In the genomic region with DNA sequence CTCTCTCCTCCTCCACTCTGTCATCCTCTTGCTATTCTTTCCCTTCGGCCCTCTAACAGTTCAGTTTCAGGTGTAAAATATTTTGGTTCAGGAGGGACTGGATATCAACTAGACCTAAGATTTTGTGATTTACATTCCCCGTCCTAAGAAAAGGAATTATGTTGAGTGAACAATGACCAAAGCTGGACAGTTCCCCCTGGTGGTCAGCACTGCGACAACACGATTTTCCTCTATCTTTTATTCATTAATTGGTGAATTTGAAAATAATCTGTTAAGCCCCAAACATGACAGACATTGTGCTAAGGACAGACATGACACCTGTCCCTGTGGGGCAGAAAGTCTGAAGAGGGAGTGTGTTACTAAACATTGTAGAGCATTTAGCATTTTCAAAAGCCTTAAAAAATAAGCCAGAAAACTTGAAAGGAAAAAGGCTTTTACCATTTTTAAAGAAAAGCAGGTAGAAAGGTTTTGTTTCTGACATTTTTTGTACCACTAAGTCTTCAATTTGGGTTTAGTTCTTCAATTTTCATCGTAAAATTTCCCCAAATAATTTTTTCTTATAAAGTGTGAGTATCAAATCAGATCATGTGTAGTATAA, we compare ENCODE assay signal across 8 cellular contexts. TPM values are rescaled to one million over a fixed set of nuclear protein-coding genes. Genes with fewer than 3 reads are reported as not detected.
DNase-seq lines count a peak whose midpoint lies in the region; ATAC-seq, FAIRE-seq and TF ChIP-seq lines count a peak whose summit lies in the region.

No MANE protein-coding gene starts in this region.

- H3K4me3 Mint-ChIP-seq in astrocyte (ENCODE audit: unreplicated experiment), result no peak overlapping the region
- no peak overlapping the region for H3K4me3 Mint-ChIP-seq in activated CD4-positive, alpha-beta T cell treated with anti-CD3 and anti-CD28 coated beads, Interleukin-2, amount 10 ng/mL, durations not matched to agents 7 days and 5 days

- H4K20me1 ChIP-seq in astrocyte (ENCODE audit: insufficient read depth, low read length), result no peaks in the 10 kb centered on the region

- H3K4me3 ChIP-seq in astrocyte (ENCODE audit: insufficient read depth, low read depth, low read length) (no peak overlapping the region), upper lobe of left lung (no peak overlapping the region)

- 25 to 33% methylated on average over 5 of the region's 5 CpGs for whole genome bisulfite sequencing in upper lobe of left lung, 2 donors

- H3K4me1 ChIP-seq in astrocyte (ENCODE audit: insufficient read depth, low read length) (no peaks in the 10 kb centered on the region), upper lobe of left lung (peaks cover 0 to 3% (median 0%) of the 10 kb centered on the region in 4 donors)

- no peak overlapping the region for H2AFZ ChIP-seq in astrocyte (ENCODE audit: low read depth, low read length)

- no peak overlapping the region for H3K27ac Mint-ChIP-seq in astrocyte (ENCODE audit: unreplicated experiment)
- H3K27ac Mint-ChIP-seq in activated CD4-positive, alpha-beta T cell treated with anti-CD3 and anti-CD28 coated beads, Interleukin-2, amount 10 ng/mL, durations not matched to agents 7 days and 5 days, result no peak overlapping the region

- POLR2A ChIA-PET in activated CD4-positive, alpha-beta T cell treated with anti-CD3 and anti-CD28 coated beads, Interleukin-2, amount 10 ng/mL, durations not matched to agents 7 days and 5 days (lab: Charles Lee), result no interaction called here

- H3K9me3 ChIP-seq in astrocyte (ENCODE audit: insufficient read depth, low read depth, low read length), result no peaks in the 10 kb centered on the region
- H3K9me3 ChIP-seq in upper lobe of left lung, result no peaks in the 10 kb centered on the region

- CTCF ChIA-PET in activated CD4-positive, alpha-beta T cell treated with anti-CD3 and anti-CD28 coated beads, Interleukin-2, amount 10 ng/mL, durations not matched to agents 7 days and 5 days (lab: Charles Lee), result no interaction called here

- H3K4me1 Mint-ChIP-seq in astrocyte (ENCODE audit: low read depth, unreplicated experiment), result no peaks in the 10 kb centered on the region
- H3K4me1 Mint-ChIP-seq in activated CD4-positive, alpha-beta T cell treated with anti-CD3 and anti-CD28 coated beads, Interleukin-2, amount 10 ng/mL, durations not matched to agents 7 days and 5 days, result peaks cover 6% of the 10 kb centered on the region

- no peaks in the 10 kb centered on the region for H3K27me3 Mint-ChIP-seq in astrocyte (ENCODE audit: low read depth, unreplicated experiment)
- no peaks in the 10 kb centered on the region for H3K27me3 Mint-ChIP-seq in activated CD4-positive, alpha-beta T cell treated with anti-CD3 and anti-CD28 coated beads, Interleukin-2, amount 10 ng/mL, durations not matched to agents 7 days and 5 days

- H3K4me2 ChIP-seq in astrocyte (ENCODE audit: low read length), result no peak overlapping the region

- H3K27ac ChIP-seq in astrocyte (ENCODE audit: low read depth, low read length) (no peak overlapping the region), upper lobe of left lung (no peak overlapping the region)

- peaks cover 10% of the 10 kb centered on the region for H3K36me3 Mint-ChIP-seq in astrocyte (ENCODE audit: low read depth, unreplicated experiment)
- H3K36me3 Mint-ChIP-seq in activated CD4-positive, alpha-beta T cell treated with anti-CD3 and anti-CD28 coated beads, Interleukin-2, amount 10 ng/mL, durations not matched to agents 7 days and 5 days (ENCODE audit: low read depth), result no peaks in the 10 kb centered on the region

- TF ChIP-seq CTCF in astrocyte (IDR thresholded peaks at IDR 0.05; ENCODE audit: insufficient read depth, low read depth, low read length), result peak; percentile 91
- TF ChIP-seq CTCF in upper lobe of left lung (IDR thresholded peaks at IDR 0.05), result peak; percentile 33 to 67 (median 62)

- FAIRE-seq in astrocyte (lab: Jason Lieb, UNC), result peak; percentile 86

- H3K36me3 ChIP-seq in astrocyte (ENCODE audit: insufficient read depth, low read length) (no peaks in the 10 kb centered on the region), upper lobe of left lung (peaks cover 0 to 6% (median 0%) of the 10 kb centered on the region in 4 donors)

- peak in 1 of 2 donors; percentile 57 for ATAC-seq in upper lobe of left lung (ENCODE audit: low FRiP score in 2 of 2)

- H3K27me3 ChIP-seq in astrocyte (ENCODE audit: insufficient read depth, low read length) (no peaks in the 10 kb centered on the region), upper lobe of left lung (no peaks in the 10 kb centered on the region)

- no peaks in the 10 kb centered on the region for H3K79me2 ChIP-seq in astrocyte (ENCODE audit: insufficient read depth, low read length)

- no peak for TF ChIP-seq POLR2A in upper lobe of left lung (IDR thresholded peaks at IDR 0.05)

- DNase-seq in NCI-H2171 treated with DMSO at 0.1 percent for 48 hours (lab: John Stamatoyannopoulos, UW) (peak; percentile 37), NCI-H2171 (lab: John Stamatoyannopoulos, UW) (no peak), NCI-H146 (lab: John Stamatoyannopoulos, UW) (peak; percentile 38), astrocyte (ENCODE audit: low read depth) (peak; percentile 19), iris pigment epithelial cell (ENCODE audit: low read depth) (peak; percentile 45), upper lobe of left lung (no peak)
- DNase-seq in stimulated activated CD4-positive, alpha-beta T cell treated with anti-CD3 and anti-CD28 coated beads, Interleukin-4, amount 100 ng/mL, for 1 hour, result no peak
- no peak for DNase-seq in activated CD4-positive, alpha-beta T cell treated with anti-CD3 and anti-CD28 coated beads, Interleukin-2, amount 10 ng/mL, durations not matched to agents 7 days and 5 days

- H3K9me3 Mint-ChIP-seq in astrocyte (ENCODE audit: unreplicated experiment), result peaks cover 4% of the 10 kb centered on the region
- H3K9me3 Mint-ChIP-seq in activated CD4-positive, alpha-beta T cell treated with anti-CD3 and anti-CD28 coated beads, Interleukin-2, amount 10 ng/mL, durations not matched to agents 7 days and 5 days, result no peaks in the 10 kb centered on the region

- no peak for TF ChIP-seq EP300 in upper lobe of left lung (IDR thresholded peaks at IDR 0.05)

- H3K9ac ChIP-seq in astrocyte (ENCODE audit: low read length), result no peak overlapping the region

RNA-seq across cellular contexts. Expression of a gene that starts 28.4 kb away (rescaled TPM):
- total RNA-seq in astrocyte (not detected in 2 replicates), upper lobe of left lung (1 to 10 TPM in 1 of 6 donors, under 1 TPM in 2, not detected in 3; 0.61 to 1.1 (median 0.89) TPM)
- total RNA-seq in activated CD4-positive, alpha-beta T cell treated with anti-CD3 and anti-CD28 coated beads, Interleukin-2, amount 10 ng/mL, durations not matched to agents 7 days and 5 days, result not detected

RNA-seq across cellular contexts. Expression of a gene that starts 59.3 kb away (rescaled TPM):
- 7.3 and 9.5 TPM in 2 replicates for total RNA-seq in astrocyte
- total RNA-seq in upper lobe of left lung, result 10 to 100 TPM; 13.2 to 27.0 (median 20.0) TPM
- total RNA-seq in activated CD4-positive, alpha-beta T cell treated with anti-CD3 and anti-CD28 coated beads, Interleukin-2, amount 10 ng/mL, durations not matched to agents 7 days and 5 days, result 1 to 10 TPM; 1.9 to 2.1 TPM

Comparison
In these comparisons a context has a peak if more than half of its experiments do, and no peak if none do; other contexts are left out.
1. DNase-seq: peak in NCI-H2171 treated with DMSO at 0.1 percent for 48 hours (single experiment), NCI-H146 (single experiment), astrocyte (single experiment) and iris pigment epithelial cell (single experiment); none in NCI-H2171 (single experiment), upper lobe of left lung (0 of 2), stimulated activated CD4-positive, alpha-beta T cell treated with anti-CD3 and anti-CD28 coated beads, Interleukin-4, amount 100 ng/mL, for 1 hour (single experiment) and activated CD4-positive, alpha-beta T cell treated with anti-CD3 and anti-CD28 coated beads, Interleukin-2, amount 10 ng/mL, durations not matched to agents 7 days and 5 days (single experiment).